11 cellular contexts compared by ENCODE assay signal in the genomic region with DNA sequence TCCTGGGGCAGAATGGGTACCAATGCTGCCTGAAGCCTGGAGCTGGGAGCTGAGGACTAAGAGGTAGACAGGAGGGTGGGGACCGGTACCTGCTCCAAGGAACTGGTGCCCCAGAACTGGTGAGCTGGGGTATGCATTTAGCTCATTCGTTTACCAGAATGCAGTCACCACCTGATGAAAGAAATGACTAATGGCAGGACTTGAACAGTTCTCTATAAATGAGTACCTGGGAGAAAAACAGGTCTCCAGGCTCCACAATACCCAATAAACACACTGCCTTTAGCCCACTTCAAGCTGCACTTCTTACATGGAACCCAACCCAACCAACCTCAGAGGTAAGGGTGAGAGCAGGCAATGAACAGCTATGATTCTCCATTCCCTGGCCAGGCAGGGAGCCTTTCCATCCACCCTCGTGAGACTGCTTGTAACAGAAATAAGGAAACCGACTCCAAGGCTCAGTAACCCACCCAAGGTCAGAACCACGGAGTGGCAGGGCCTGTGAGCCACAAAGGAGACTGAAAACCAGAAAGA. TPM values are rescaled to one million over a fixed set of nuclear protein-coding genes. Genes with fewer than 3 reads are reported as not detected.
DNase-seq lines count a peak whose midpoint lies in the region; ATAC-seq lines count a peak whose summit lies in the region.
"Had no signal": no experiment of that assay in that cellular context is flagged by ENCODE, and none has a peak within 500 bp of the region (broad histone marks: within the 10 kb centered on the region; RNA-seq: fewer than 3 reads in every experiment).

No MANE protein-coding gene starts in this region.

- H3K27ac ChIP-seq in skin epidermis: peak overlapping the region in 18 of 21 experiments; percentile 2 to 72 (median 48)

- POLR2A ChIA-PET in activated CD4-positive, alpha-beta T cell treated with anti-CD3 and anti-CD28 coated beads, Interleukin-2, amount 10 ng/mL, durations not matched to agents 7 days and 5 days (lab: Charles Lee): no interaction called here

- peak overlapping the region; percentile 70 for H3K27ac Mint-ChIP-seq in activated CD4-positive, alpha-beta T cell treated with anti-CD3 and anti-CD28 coated beads, Interleukin-2, amount 10 ng/mL, durations not matched to agents 7 days and 5 days
- peak overlapping the region; percentile 28 to 82 (median 76) for H3K27ac Mint-ChIP-seq in IgD-negative memory B cell
- peak overlapping the region; percentile 62 to 78 for H3K27ac Mint-ChIP-seq in effector memory CD8-positive, alpha-beta T cell

- H3K36me3 Mint-ChIP-seq in activated CD4-positive, alpha-beta T cell treated with anti-CD3 and anti-CD28 coated beads, Interleukin-2, amount 10 ng/mL, durations not matched to agents 7 days and 5 days (ENCODE audit: low read depth): peaks cover 52% of the 10 kb centered on the region
- peaks cover 6% of the 10 kb centered on the region for H3K36me3 Mint-ChIP-seq in IgD-negative memory B cell
- H3K36me3 Mint-ChIP-seq in effector memory CD8-positive, alpha-beta T cell (ENCODE audit: insufficient read depth): peaks cover 33% of the 10 kb centered on the region

- no peak for ATAC-seq in effector memory CD8-positive, alpha-beta T cell (replicated peaks)
- ATAC-seq in HG03521 (IDR thresholded peaks at IDR 0.05; ENCODE audit: unreplicated experiment): no peak

- no peak for DNase-seq in activated CD4-positive, alpha-beta T cell treated with anti-CD3 and anti-CD28 coated beads, Interleukin-2, amount 10 ng/mL, durations not matched to agents 7 days and 5 days
- DNase-seq in activated CD4-positive, alpha-beta T cell treated with anti-CD3 and anti-CD28 coated beads, Interleukin-2, amount 50 U/mL, for 1 hour: no peak
- DNase-seq in effector memory CD8-positive, alpha-beta T cell: no peak
- DNase-seq in dermis blood vessel endothelial cell (no peak), AG08396 (ENCODE audit: low spot score) (no peak)
- DNase-seq: central memory CD4-positive, alpha-beta T cell; NCI-H524; transverse colon had no signal

- H3K4me3 ChIP-seq in skin epidermis: no peak overlapping the region
- H3K4me3 ChIP-seq: transverse colon had no signal

- no peak overlapping the region for H3K4me3 Mint-ChIP-seq in activated CD4-positive, alpha-beta T cell treated with anti-CD3 and anti-CD28 coated beads, Interleukin-2, amount 10 ng/mL, durations not matched to agents 7 days and 5 days
- H3K4me3 Mint-ChIP-seq in IgD-negative memory B cell: peak overlapping the region in 3 of 4 donors; percentile 35 to 93 (median 56)
- no peak overlapping the region for H3K4me3 Mint-ChIP-seq in effector memory CD8-positive, alpha-beta T cell

- H3K9me3 Mint-ChIP-seq in activated CD4-positive, alpha-beta T cell treated with anti-CD3 and anti-CD28 coated beads, Interleukin-2, amount 10 ng/mL, durations not matched to agents 7 days and 5 days: no peaks in the 10 kb centered on the region
- no peaks in the 10 kb centered on the region for H3K9me3 Mint-ChIP-seq in IgD-negative memory B cell
- H3K9me3 Mint-ChIP-seq in effector memory CD8-positive, alpha-beta T cell: no peaks in the 10 kb centered on the region

- CTCF ChIA-PET in activated CD4-positive, alpha-beta T cell treated with anti-CD3 and anti-CD28 coated beads, Interleukin-2, amount 10 ng/mL, durations not matched to agents 7 days and 5 days (lab: Charles Lee): interaction anchor here (1.0 to 1.4 kb wide), 4 partner anchors 11 to 58 kb away, joined by 3 to 6 read pairs (median 4); no protein-coding TSS in a partner anchor

- peaks cover 82% of the 10 kb centered on the region for H3K4me1 Mint-ChIP-seq in activated CD4-positive, alpha-beta T cell treated with anti-CD3 and anti-CD28 coated beads, Interleukin-2, amount 10 ng/mL, durations not matched to agents 7 days and 5 days
- peaks cover 51 to 65% (median 54%) of the 10 kb centered on the region in 3 donors for H3K4me1 Mint-ChIP-seq in IgD-negative memory B cell
- peaks cover 42 to 73% of the 10 kb centered on the region in 2 donors for H3K4me1 Mint-ChIP-seq in effector memory CD8-positive, alpha-beta T cell (ENCODE audit: low read depth in 2 of 2)

- no peaks in the 10 kb centered on the region for H3K27me3 Mint-ChIP-seq in activated CD4-positive, alpha-beta T cell treated with anti-CD3 and anti-CD28 coated beads, Interleukin-2, amount 10 ng/mL, durations not matched to agents 7 days and 5 days
- no peaks in the 10 kb centered on the region for H3K27me3 Mint-ChIP-seq in IgD-negative memory B cell
- no peaks in the 10 kb centered on the region for H3K27me3 Mint-ChIP-seq in effector memory CD8-positive, alpha-beta T cell

RNA-seq across cellular contexts. Expression of gene FKBP1A, which starts 15.4 kb away (rescaled TPM):
- total RNA-seq in activated CD4-positive, alpha-beta T cell treated with anti-CD3 and anti-CD28 coated beads, Interleukin-2, amount 10 ng/mL, durations not matched to agents 7 days and 5 days: 100 to 1,000 TPM; 207 to 238 TPM
- 36.1 TPM for polyA plus RNA-seq in IgD-negative memory B cell
- 269 and 390 TPM in 2 replicates for total RNA-seq in dermis blood vessel endothelial cell

RNA-seq across cellular contexts. Expression of gene SDCBP2, which starts 48.5 kb away (rescaled TPM):
- total RNA-seq in activated CD4-positive, alpha-beta T cell treated with anti-CD3 and anti-CD28 coated beads, Interleukin-2, amount 10 ng/mL, durations not matched to agents 7 days and 5 days: 1 to 10 TPM; 1.4 to 2.2 TPM
- polyA plus RNA-seq in IgD-negative memory B cell: 0.91 TPM
- 4.6 and 6.0 TPM in 2 replicates for total RNA-seq in dermis blood vessel endothelial cell

Comparison
In these comparisons a context has a peak if more than half of its experiments do, and no peak if none do; other contexts are left out.
1. H3K4me3 Mint-ChIP-seq: peak in IgD-negative memory B cell (3 of 4); none in activated CD4-positive, alpha-beta T cell treated with anti-CD3 and anti-CD28 coated beads, Interleukin-2, amount 10 ng/mL, durations not matched to agents 7 days and 5 days (single experiment) and effector memory CD8-positive, alpha-beta T cell (0 of 2).
2. Peak in every context shown above with its lines, with median percentiles within 50 percentile points of each other: H3K27ac Mint-ChIP-seq.